In genomic region chr2:217735899-217736298, GRCh38 we compare ENCODE assay signal across 26 cellular contexts.
DNase-seq lines count a peak whose midpoint lies in the region; ATAC-seq and TF ChIP-seq lines count a peak whose summit lies in the region.
"Had no signal": no experiment of that assay in that cellular context is flagged by ENCODE, and none has a peak within 500 bp of the region (broad histone marks: within the 10 kb centered on the region; RNA-seq: fewer than 3 reads in every experiment).

No MANE protein-coding gene starts in this region.

- H3K27me3 ChIP-seq in parathyroid adenoma (ENCODE audit: control insufficient read depth, insufficient read depth, low read length) (no peaks in the 10 kb centered on the region), tibial artery (no peaks in the 10 kb centered on the region)
- H3K27me3 ChIP-seq: SJSA1 had no signal

- H3K27ac ChIP-seq in parathyroid adenoma, result peak overlapping the region; percentile 99
- H3K27ac ChIP-seq in tibial artery, result peak overlapping the region; percentile 19 to 24
- H3K27ac ChIP-seq: A549; BLaER1 treated with 17β-estradiol and CSF1 and Interleukin-3, amounts not matched to agents 10 nM and 100 nM; SJSA1 had no signal

- H3K36me3 Mint-ChIP-seq in activated naive CD8-positive, alpha-beta T cell treated with anti-CD3 and anti-CD28 coated beads, Interleukin-2, amount 10 ng/mL, durations not matched to agents 7 days and 5 days, result peaks cover 5% of the 10 kb centered on the region
- peaks cover 14% of the 10 kb centered on the region for H3K36me3 Mint-ChIP-seq in activated naive CD8-positive, alpha-beta T cell treated with anti-CD3 and anti-CD28 coated beads for 36 hours

- H3K36me3 ChIP-seq in parathyroid adenoma (ENCODE audit: control insufficient read depth, insufficient read depth, low read length) (no peaks in the 10 kb centered on the region), tibial artery (peaks cover 25 to 39% (median 34%) of the 10 kb centered on the region in 3 donors)
- H3K36me3 ChIP-seq: BLaER1 treated with 17β-estradiol and CSF1 and Interleukin-3, amounts not matched to agents 10 nM and 100 nM; SJSA1 had no signal

- H3K27ac Mint-ChIP-seq in activated naive CD8-positive, alpha-beta T cell treated with anti-CD3 and anti-CD28 coated beads, Interleukin-2, amount 10 ng/mL, durations not matched to agents 7 days and 5 days, result peak overlapping the region; percentile 75
- H3K27ac Mint-ChIP-seq in activated naive CD8-positive, alpha-beta T cell treated with anti-CD3 and anti-CD28 coated beads for 36 hours, result no peak overlapping the region
- H3K27ac Mint-ChIP-seq: CD4-positive, alpha-beta T cell; GM23338 had no signal

- POLR2A ChIA-PET in activated naive CD8-positive, alpha-beta T cell treated with anti-CD3 and anti-CD28 coated beads, Interleukin-2, amount 10 ng/mL, durations not matched to agents 7 days and 5 days (lab: Charles Lee), result no interaction called here

- TF ChIP-seq CTCF in parathyroid adenoma (IDR thresholded peaks at IDR 0.05), result no peak
- no peak for TF ChIP-seq CTCF in tibial artery (IDR thresholded peaks at IDR 0.05)

- no peaks in the 10 kb centered on the region for H3K9me3 Mint-ChIP-seq in activated naive CD8-positive, alpha-beta T cell treated with anti-CD3 and anti-CD28 coated beads, Interleukin-2, amount 10 ng/mL, durations not matched to agents 7 days and 5 days
- no peaks in the 10 kb centered on the region for H3K9me3 Mint-ChIP-seq in activated naive CD8-positive, alpha-beta T cell treated with anti-CD3 and anti-CD28 coated beads for 36 hours
- H3K9me3 Mint-ChIP-seq: CD4-positive, alpha-beta T cell; GM23338 had no signal

- ATAC-seq in activated naive CD8-positive, alpha-beta T cell treated with anti-CD3 and anti-CD28 coated beads, Interleukin-2, amount 10 ng/mL, durations not matched to agents 7 days and 5 days (ENCODE audit: low read depth), result no peak
- ATAC-seq: A549, GM23338, HCT116, PC-3, Right ventricle myocardium inferior had no signal

- H3K4me3 Mint-ChIP-seq in activated naive CD8-positive, alpha-beta T cell treated with anti-CD3 and anti-CD28 coated beads, Interleukin-2, amount 10 ng/mL, durations not matched to agents 7 days and 5 days, result no peak overlapping the region
- no peak overlapping the region for H3K4me3 Mint-ChIP-seq in activated naive CD8-positive, alpha-beta T cell treated with anti-CD3 and anti-CD28 coated beads for 36 hours
- H3K4me3 Mint-ChIP-seq: CD4-positive, alpha-beta T cell; GM23338 had no signal

- DNase-seq in activated naive CD8-positive, alpha-beta T cell treated with anti-CD3 and anti-CD28 coated beads, Interleukin-2, amount 10 ng/mL, durations not matched to agents 7 days and 5 days, result no peak
- DNase-seq in activated naive CD8-positive, alpha-beta T cell treated with anti-CD3 and anti-CD28 coated beads for 36 hours, result no peak
- DNase-seq in myocyte (ENCODE audit: low read depth), result peak; percentile 54
- DNase-seq in tibial artery, result no peak
- no peak for DNase-seq in inferior parietal cortex (ENCODE audit: extremely low spot score)
- DNase-seq in NCI-H446 (lab: John Stamatoyannopoulos, UW), result no peak
- DNase-seq: AML-193; CD4-positive, alpha-beta T cell; IMR-90; KG1; MM.1S; NCI-H1092; NCI-H1417 treated with DMSO at 0.1 percent for 48 hours; NCI-H1694 treated with DMSO at 0.1 percent for 48 hours; NCI-H2081; NCI-H345; NCI-H748 treated with DMSO at 0.1 percent for 48 hours; NK-92 treated with Interleukin-12 subunit alpha and Interleukin-12 subunit beta, amount 100 ng/mL, for 24 hours; PC-3 had no signal

- H3K4me2 ChIP-seq in parathyroid adenoma (ENCODE audit: low read length), result peak overlapping the region; percentile 13
- H3K4me2 ChIP-seq: A549, GM23338 had no signal

- H2AFZ ChIP-seq in parathyroid adenoma, result no peak overlapping the region
- H2AFZ ChIP-seq: GM23338 had no signal

- intact Hi-C loops in tibial artery (cut with DNase I; ENCODE audit: low total_unique reads), result no loop called here

- H3K9me3 ChIP-seq in parathyroid adenoma (ENCODE audit: control insufficient read depth, low read length) (no peaks in the 10 kb centered on the region), tibial artery (no peaks in the 10 kb centered on the region)
- H3K9me3 ChIP-seq: A549; BLaER1 treated with 17β-estradiol and CSF1 and Interleukin-3, amounts not matched to agents 10 nM and 100 nM; SJSA1 had no signal

- no peak overlapping the region for H3K9ac ChIP-seq in parathyroid adenoma
- H3K9ac ChIP-seq: BLaER1 treated with 17β-estradiol and CSF1 and Interleukin-3, amounts not matched to agents 10 nM and 100 nM had no signal

- peaks cover 23% of the 10 kb centered on the region for H3K79me2 ChIP-seq in parathyroid adenoma

- H3K4me1 Mint-ChIP-seq in activated naive CD8-positive, alpha-beta T cell treated with anti-CD3 and anti-CD28 coated beads, Interleukin-2, amount 10 ng/mL, durations not matched to agents 7 days and 5 days, result peaks cover 23% of the 10 kb centered on the region
- H3K4me1 Mint-ChIP-seq in activated naive CD8-positive, alpha-beta T cell treated with anti-CD3 and anti-CD28 coated beads for 36 hours, result peaks cover 22% of the 10 kb centered on the region
- H3K4me1 Mint-ChIP-seq: GM23338 had no signal

- H3K27me3 Mint-ChIP-seq in activated naive CD8-positive, alpha-beta T cell treated with anti-CD3 and anti-CD28 coated beads, Interleukin-2, amount 10 ng/mL, durations not matched to agents 7 days and 5 days, result peaks cover 2% of the 10 kb centered on the region
- no peaks in the 10 kb centered on the region for H3K27me3 Mint-ChIP-seq in activated naive CD8-positive, alpha-beta T cell treated with anti-CD3 and anti-CD28 coated beads for 36 hours
- H3K27me3 Mint-ChIP-seq: CD4-positive, alpha-beta T cell had no signal

- H3K4me1 ChIP-seq in parathyroid adenoma (peaks cover 82% of the 10 kb centered on the region), tibial artery (peaks cover 0 to 85% (median 14%) of the 10 kb centered on the region in 4 donors)
- H3K4me1 ChIP-seq: A549, SJSA1 had no signal

- H3K4me3 ChIP-seq in parathyroid adenoma (ENCODE audit: low read depth, low read length), result no peak overlapping the region
- no peak overlapping the region for H3K4me3 ChIP-seq in tibial artery
- H3K4me3 ChIP-seq: A549; BLaER1 treated with 17β-estradiol and CSF1 and Interleukin-3, amounts not matched to agents 10 nM and 100 nM; GM23338; SJSA1 had no signal
